In genomic region chr14:87966816-87967215, GRCh38 we compare ENCODE assay signal across 17 cellular contexts. TPM values are rescaled to one million over a fixed set of nuclear protein-coding genes. Genes with fewer than 3 reads are reported as not detected.
"Had no signal": no experiment of that assay in that cellular context is flagged by ENCODE, and none has a peak within 500 bp of the region (broad histone marks: within the 10 kb centered on the region; RNA-seq: fewer than 3 reads in every experiment).

No MANE protein-coding gene starts in this region.

- H3K9me3 ChIP-seq: mucosa of descending colon, thyroid gland had no signal

- H3K4me1 Mint-ChIP-seq: activated CD8-positive, alpha-beta memory T cell treated with anti-CD3 and anti-CD28 coated beads, Interleukin-2, amount 10 ng/mL, durations not matched to agents 7 days and 5 days; activated naive CD4-positive, alpha-beta T cell treated with anti-CD3 and anti-CD28 coated beads, Interleukin-2, amount 50 U/mL, for 24 hours had no signal

- H3K4me3 ChIP-seq: lung, mucosa of descending colon, smooth muscle cell, thyroid gland had no signal

- H3K27me3 Mint-ChIP-seq: activated CD8-positive, alpha-beta memory T cell treated with anti-CD3 and anti-CD28 coated beads, Interleukin-2, amount 10 ng/mL, durations not matched to agents 7 days and 5 days; activated naive CD4-positive, alpha-beta T cell treated with anti-CD3 and anti-CD28 coated beads, Interleukin-2, amount 50 U/mL, for 24 hours; activated T-cell treated with anti-CD3 and anti-CD28 coated beads, Interleukin-2, amount 50 U/mL, for 24 hours; natural killer cell treated with Interleukin-12 subunit alpha and Interleukin-12 subunit beta and Interleukin-15 and Interleukin-18, amount 100 ng/mL, for 72 hours had no signal

- DNase-seq: activated CD4-positive, alpha-beta T cell treated with anti-CD3 and anti-CD28 coated beads, Interleukin-2, amount 50 U/mL, for 4 hours; activated CD4-positive, CD25-positive, alpha-beta regulatory T cell treated with anti-CD3 and anti-CD28 coated beads, Interleukin-2, amount 50 U/mL, for 72 hours; activated CD8-positive, alpha-beta memory T cell treated with anti-CD3 and anti-CD28 coated beads, Interleukin-2, amount 10 ng/mL, durations not matched to agents 7 days and 5 days; activated effector memory CD4-positive, alpha-beta T cell treated with Interleukin-2 at 50 U/mL for 16 hours; activated T-cell treated with anti-CD3 and anti-CD28 coated beads, Interleukin-2, amount 50 U/mL, for 24 hours; amygdala; glutamatergic neuron; left colon; mucosa of descending colon; nucleus accumbens; right cardiac atrium; thyroid gland had no signal

- H3K4me3 Mint-ChIP-seq: activated CD8-positive, alpha-beta memory T cell treated with anti-CD3 and anti-CD28 coated beads, Interleukin-2, amount 10 ng/mL, durations not matched to agents 7 days and 5 days; activated naive CD4-positive, alpha-beta T cell treated with anti-CD3 and anti-CD28 coated beads, Interleukin-2, amount 50 U/mL, for 24 hours; activated T-cell treated with anti-CD3 and anti-CD28 coated beads, Interleukin-2, amount 50 U/mL, for 24 hours; natural killer cell treated with Interleukin-12 subunit alpha and Interleukin-12 subunit beta and Interleukin-15 and Interleukin-18, amount 100 ng/mL, for 72 hours; T-helper 2 cell treated with Interferon-gamma antibody and Interleukin-4, amounts not matched to agents 5 μg/mL and 100 μg/mL, for 36 hours had no signal

- ATAC-seq: activated CD8-positive, alpha-beta memory T cell treated with anti-CD3 and anti-CD28 coated beads, Interleukin-2, amount 10 ng/mL, durations not matched to agents 7 days and 5 days; left colon; mucosa of descending colon; natural killer cell treated with Interleukin-12 subunit alpha and Interleukin-12 subunit beta and Interleukin-15 and Interleukin-18, amount 100 ng/mL, for 72 hours; right cardiac atrium had no signal

- H3K4me1 ChIP-seq: thyroid gland had no signal

- H3K27me3 ChIP-seq: thyroid gland had no signal

- H3K27ac Mint-ChIP-seq: activated CD8-positive, alpha-beta memory T cell treated with anti-CD3 and anti-CD28 coated beads, Interleukin-2, amount 10 ng/mL, durations not matched to agents 7 days and 5 days; activated naive CD4-positive, alpha-beta T cell treated with anti-CD3 and anti-CD28 coated beads, Interleukin-2, amount 50 U/mL, for 24 hours; activated T-cell treated with anti-CD3 and anti-CD28 coated beads, Interleukin-2, amount 50 U/mL, for 24 hours; natural killer cell treated with Interleukin-12 subunit alpha and Interleukin-12 subunit beta and Interleukin-15 and Interleukin-18, amount 100 ng/mL, for 72 hours; T-helper 2 cell treated with Interferon-gamma antibody and Interleukin-4, amounts not matched to agents 5 μg/mL and 100 μg/mL, for 36 hours had no signal

- H3K27ac ChIP-seq: thyroid gland had no signal

- H3K9me3 Mint-ChIP-seq: activated naive CD4-positive, alpha-beta T cell treated with anti-CD3 and anti-CD28 coated beads, Interleukin-2, amount 50 U/mL, for 24 hours; activated T-cell treated with anti-CD3 and anti-CD28 coated beads, Interleukin-2, amount 50 U/mL, for 24 hours; natural killer cell treated with Interleukin-12 subunit alpha and Interleukin-12 subunit beta and Interleukin-15 and Interleukin-18, amount 100 ng/mL, for 72 hours; T-helper 2 cell treated with Interferon-gamma antibody and Interleukin-4, amounts not matched to agents 5 μg/mL and 100 μg/mL, for 36 hours had no signal

RNA-seq across cellular contexts. Expression of gene GPR65, which starts 38.1 kb away (rescaled TPM):
- total RNA-seq: smooth muscle cell had no signal
